8 cellular contexts compared by ENCODE assay signal in the genomic region with DNA sequence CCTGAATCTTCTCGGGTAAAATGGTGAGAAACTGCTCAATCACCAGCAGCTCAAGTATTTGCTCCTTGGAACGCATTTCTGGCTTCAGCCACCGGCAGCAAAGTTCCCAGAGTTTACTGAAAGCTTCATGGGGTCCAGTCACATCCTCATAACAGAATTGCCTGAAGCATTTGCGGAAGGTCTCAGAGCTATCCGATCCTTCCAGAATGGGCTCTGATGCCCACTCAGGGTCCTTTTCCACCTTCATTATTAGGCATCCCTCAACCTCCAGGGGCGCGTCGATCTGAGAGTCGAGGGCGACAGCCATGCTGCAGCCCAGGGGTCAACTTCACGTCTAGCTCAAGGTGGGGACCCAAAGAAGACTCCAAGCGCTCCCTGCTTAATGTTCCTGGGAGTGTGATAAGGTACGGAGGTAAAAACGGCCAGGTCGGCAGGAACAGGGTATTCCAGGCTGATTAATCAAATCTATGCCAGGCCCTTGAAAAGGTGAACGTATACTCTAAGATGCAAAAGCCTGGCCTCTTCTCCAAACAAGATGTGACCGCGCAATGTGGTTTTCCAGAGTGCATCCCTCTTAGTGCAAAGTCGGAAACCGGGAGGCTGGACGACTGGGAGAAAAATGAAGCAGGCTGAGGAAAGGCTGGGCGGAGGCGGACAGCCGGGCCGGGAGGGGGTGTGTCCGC. TPM values are rescaled to one million over a fixed set of nuclear protein-coding genes. Genes with fewer than 3 reads are reported as not detected.
DNase-seq lines count a peak whose midpoint lies in the region; ATAC-seq and TF ChIP-seq lines count a peak whose summit lies in the region.

No MANE protein-coding gene starts in this region.

- intact Hi-C loops in adrenal gland (cut with DNase I): no loop called here

- H3K4me3 ChIP-seq in adrenal gland: peak overlapping the region; percentile 5 to 78 (median 28)

- DNase-seq in COLO668 (lab: John Stamatoyannopoulos, UW; ENCODE audit: unreplicated experiment): peak; percentile 19
- DNase-seq in NAMALWA (ENCODE audit: low spot score): peak; percentile 55
- DNase-seq in adrenal gland: peak in 6 of 7 donors; percentile 4 to 39 (median 18)
- DNase-seq in immature natural killer cell: no peak
- no peak for DNase-seq in stimulated activated naive B cell treated with anti-CD40 and anti-IgM and Interleukin-4, amounts not matched to agents 10 μg/mL and 1 μg/mL and 100 μg/mL, for 72 hours
- no peak for DNase-seq in retina

- H3K27ac ChIP-seq in adrenal gland: peak overlapping the region in 4 of 5 donors; percentile 95 to 99 (median 98)

- peaks cover 12 to 17% (median 12%) of the 10 kb centered on the region in 3 donors for H3K27me3 Mint-ChIP-seq in immature natural killer cell (ENCODE audit: low read depth in 3 of 3)
- no peaks in the 10 kb centered on the region for H3K27me3 Mint-ChIP-seq in stimulated activated naive B cell treated with anti-CD40 and anti-IgM and Interleukin-4, amounts not matched to agents 10 μg/mL and 1 μg/mL and 100 μg/mL, for 72 hours

- TF ChIP-seq CTCF in adrenal gland (IDR thresholded peaks at IDR 0.05): no peak

- H3K9me3 ChIP-seq in adrenal gland (replicated peaks in 1 of 3): no peaks in the 10 kb centered on the region

- H3K36me3 Mint-ChIP-seq in immature natural killer cell: peaks cover 1 to 3% (median 1%) of the 10 kb centered on the region in 3 donors
- H3K36me3 Mint-ChIP-seq in stimulated activated naive B cell treated with anti-CD40 and anti-IgM and Interleukin-4, amounts not matched to agents 10 μg/mL and 1 μg/mL and 100 μg/mL, for 72 hours: peaks cover 34% of the 10 kb centered on the region in 2 donors

- no peaks in the 10 kb centered on the region for H3K9me3 Mint-ChIP-seq in immature natural killer cell
- H3K9me3 Mint-ChIP-seq in stimulated activated naive B cell treated with anti-CD40 and anti-IgM and Interleukin-4, amounts not matched to agents 10 μg/mL and 1 μg/mL and 100 μg/mL, for 72 hours: no peaks in the 10 kb centered on the region

- peak; percentile 3 for ATAC-seq in GM21381 (IDR thresholded peaks at IDR 0.05; ENCODE audit: unreplicated experiment)
- peak in 1 of 2 donors; percentile 22 for ATAC-seq in stimulated activated naive B cell treated with anti-CD40 and anti-IgM and Interleukin-4, amounts not matched to agents 10 μg/mL and 1 μg/mL and 100 μg/mL, for 72 hours (replicated peaks)
- no peak for ATAC-seq in activated CD4-positive, CD25-positive, alpha-beta regulatory T cell treated with anti-CD3 and anti-CD28 coated beads, Interleukin-2, amount 50 U/mL, for 24 hours

- H3K36me3 ChIP-seq in adrenal gland (replicated peaks in 1 of 2): peaks cover 0 to 32% of the 10 kb centered on the region in 2 donors

- H3K4me1 Mint-ChIP-seq in immature natural killer cell: peaks cover 45 to 52% of the 10 kb centered on the region in 2 donors
- H3K4me1 Mint-ChIP-seq in stimulated activated naive B cell treated with anti-CD40 and anti-IgM and Interleukin-4, amounts not matched to agents 10 μg/mL and 1 μg/mL and 100 μg/mL, for 72 hours: peaks cover 28 to 51% of the 10 kb centered on the region in 2 donors

- no peaks in the 10 kb centered on the region for H3K27me3 ChIP-seq in adrenal gland

- H3K4me3 Mint-ChIP-seq in immature natural killer cell: peak overlapping the region; percentile 94 to 97 (median 95)
- H3K4me3 Mint-ChIP-seq in stimulated activated naive B cell treated with anti-CD40 and anti-IgM and Interleukin-4, amounts not matched to agents 10 μg/mL and 1 μg/mL and 100 μg/mL, for 72 hours: peak overlapping the region; percentile 92 to 98

- 1% methylated on average over 20 to 26 of the region's 26 CpGs for WGBS in adrenal gland, 4 donors

- peak overlapping the region; percentile 85 to 98 (median 94) for H3K27ac Mint-ChIP-seq in immature natural killer cell
- H3K27ac Mint-ChIP-seq in stimulated activated naive B cell treated with anti-CD40 and anti-IgM and Interleukin-4, amounts not matched to agents 10 μg/mL and 1 μg/mL and 100 μg/mL, for 72 hours: peak overlapping the region; percentile 95

- H3K4me1 ChIP-seq in adrenal gland (replicated peaks in 1 of 2): peaks cover 22 to 41% of the 10 kb centered on the region in 2 donors

- TF ChIP-seq POLR2A in adrenal gland (IDR thresholded peaks at IDR 0.05): no peak

RNA-seq across cellular contexts. Expression of a gene that starts 0.7 kb away (rescaled TPM):
- 1 to 10 TPM; 3.6 to 8.4 (median 5.2) TPM for total RNA-seq in adrenal gland
- polyA plus RNA-seq in adrenal gland (1 to 10 TPM; 1.2 to 3.9 (median 2.0) TPM), immature natural killer cell (1 to 10 TPM in 2 of 3 donors, under 1 TPM in 1; 0.86 to 2.7 (median 1.5) TPM)

RNA-seq across cellular contexts. Expression of a gene that starts 40.2 kb away (rescaled TPM):
- total RNA-seq in adrenal gland: 1 to 10 TPM in 1 of 8 donors, under 1 TPM in 1, not detected in 6; 0.38 to 2.2 TPM
- polyA plus RNA-seq in adrenal gland (under 1 TPM in 2 of 3 donors, not detected in 1; 0.40 to 0.47 TPM), immature natural killer cell (not detected)

Comparison
In these comparisons a context has a peak if more than half of its experiments do, and no peak if none do; other contexts are left out.
1. DNase-seq: peak in COLO668 (single experiment), NAMALWA (single experiment) and adrenal gland (6 of 7); none in immature natural killer cell (0 of 3), stimulated activated naive B cell treated with anti-CD40 and anti-IgM and Interleukin-4, amounts not matched to agents 10 μg/mL and 1 μg/mL and 100 μg/mL, for 72 hours (single experiment) and retina (single experiment).